ENCODE assay signal across 22 cellular contexts in genomic region chr4:134408897-134409296, GRCh38.
DNase-seq lines count a peak whose midpoint lies in the region; ATAC-seq, FAIRE-seq and TF ChIP-seq lines count a peak whose summit lies in the region.
"Had no signal": no experiment of that assay in that cellular context is flagged by ENCODE, and none has a peak within 500 bp of the region (broad histone marks: within the 10 kb centered on the region; RNA-seq: fewer than 3 reads in every experiment).

No MANE protein-coding gene starts in this region.

- no peak overlapping the region for H3K23ac ChIP-seq in trophoblast cell (ENCODE audit: low read length)

- no peak overlapping the region for H2BK5ac ChIP-seq in trophoblast cell (ENCODE audit: low read depth, low read length, poor library complexity)

- H3K9me3 Mint-ChIP-seq in astrocyte (ENCODE audit: unreplicated experiment) (no peaks in the 10 kb centered on the region), Calu3 (ENCODE audit: low read depth, unreplicated experiment) (peaks cover 5% of the 10 kb centered on the region)

- no peak overlapping the region for H3K27ac Mint-ChIP-seq in astrocyte (ENCODE audit: unreplicated experiment)
- H3K27ac Mint-ChIP-seq in Calu3 (ENCODE audit: unreplicated experiment) = no peak overlapping the region
- H3K27ac Mint-ChIP-seq: B cell; CD4-positive, CD25-positive, alpha-beta regulatory T cell; CD8-positive, alpha-beta T cell had no signal

- no peak overlapping the region for H3K18ac ChIP-seq in trophoblast cell (ENCODE audit: low read length)

- H3K4me2 ChIP-seq in astrocyte (ENCODE audit: low read length) = no peak overlapping the region
- H3K4me2 ChIP-seq in trophoblast cell (ENCODE audit: low read length) = no peak overlapping the region
- H3K4me2 ChIP-seq: BLaER1 had no signal

- H3K4me3 Mint-ChIP-seq in astrocyte (ENCODE audit: unreplicated experiment) = no peak overlapping the region
- no peak overlapping the region for H3K4me3 Mint-ChIP-seq in Calu3 (ENCODE audit: low read depth, unreplicated experiment)
- H3K4me3 Mint-ChIP-seq: B cell; CD4-positive, CD25-positive, alpha-beta regulatory T cell; CD8-positive, alpha-beta T cell had no signal

- intact Hi-C loops in Calu3 (cut with micrococcal nuclease; ENCODE audit: unreplicated experiment) = no loop called here

- H3K79me2 ChIP-seq in astrocyte (ENCODE audit: insufficient read depth, low read length) = no peaks in the 10 kb centered on the region
- no peaks in the 10 kb centered on the region for H3K79me2 ChIP-seq in trophoblast cell (ENCODE audit: control insufficient read depth, insufficient read depth, low read length, poor library complexity)

- TF ChIP-seq EP300 in tibial nerve (IDR thresholded peaks at IDR 0.05) = no peak

- no peak overlapping the region for H4K8ac ChIP-seq in trophoblast cell (ENCODE audit: low read depth, low read length)

- H3K4me1 ChIP-seq in astrocyte (ENCODE audit: insufficient read depth, low read length) = no peaks in the 10 kb centered on the region
- H3K4me1 ChIP-seq in trophoblast cell (ENCODE audit: control insufficient read depth in 1 of 2, insufficient read depth in 2 of 2, low read length in 2 of 2) = no peaks in the 10 kb centered on the region
- no peaks in the 10 kb centered on the region for H3K4me1 ChIP-seq in tibial nerve
- H3K4me1 ChIP-seq: BLaER1, Caco-2 had no signal

- H3K79me1 ChIP-seq in trophoblast cell (ENCODE audit: low read length) = no peaks in the 10 kb centered on the region

- no peak overlapping the region for H4K91ac ChIP-seq in trophoblast cell (ENCODE audit: low read depth, low read length)

- H3K4me3 ChIP-seq in astrocyte (ENCODE audit: insufficient read depth, low read depth, low read length) = no peak overlapping the region
- no peak overlapping the region for H3K4me3 ChIP-seq in trophoblast cell (ENCODE audit: low read depth, low read length)
- H3K4me3 ChIP-seq in tibial nerve = no peak overlapping the region
- H3K4me3 ChIP-seq: BLaER1, GM12878, GM23248 had no signal

- WGBS in trophoblast cell (ENCODE audit: extremely low coverage, insufficient coverage, insufficient read length) = no CpG with 5 or more reads among the region's 2 CpGs
- WGBS in tibial nerve, 2 donors = 72 to 78% methylated on average over 2 of the region's 2 CpGs

- no peak overlapping the region for H2AK5ac ChIP-seq in trophoblast cell (ENCODE audit: low read length)

- DNase-seq in DMS53 treated with DMSO at 0.1 percent for 48 hours (lab: John Stamatoyannopoulos, UW; ENCODE audit: unreplicated experiment) = peak; percentile 31
- DNase-seq in NCI-H69 (lab: John Stamatoyannopoulos, UW) = peak; percentile 65
- peak; percentile 6 for DNase-seq in astrocyte (ENCODE audit: low read depth)
- peak; percentile 6 to 50 for DNase-seq in trophoblast cell
- no peak for DNase-seq in Calu3
- DNase-seq in tibial nerve (ENCODE audit: low spot score in 2 of 2) = no peak
- DNase-seq: Caco-2; CD4-positive, CD25-positive, alpha-beta regulatory T cell; CD8-positive, alpha-beta T cell; DMS79; EL; GDM1; GM23248; H7; HCEC 1CT had no signal

- no peaks in the 10 kb centered on the region for H3K36me3 ChIP-seq in astrocyte (ENCODE audit: insufficient read depth, low read length)
- H3K36me3 ChIP-seq in trophoblast cell (ENCODE audit: control insufficient read depth in 1 of 2, insufficient read depth in 2 of 2, low read length in 2 of 2) = no peaks in the 10 kb centered on the region
- no peaks in the 10 kb centered on the region for H3K36me3 ChIP-seq in tibial nerve
- H3K36me3 ChIP-seq: BLaER1 had no signal

- no peaks in the 10 kb centered on the region for H3K36me3 Mint-ChIP-seq in astrocyte (ENCODE audit: low read depth, unreplicated experiment)
- H3K36me3 Mint-ChIP-seq in Calu3 (ENCODE audit: insufficient read depth, unreplicated experiment) = no peaks in the 10 kb centered on the region
- H3K36me3 Mint-ChIP-seq: CD4-positive, CD25-positive, alpha-beta regulatory T cell; CD8-positive, alpha-beta T cell had no signal

- H2BK120ac ChIP-seq in trophoblast cell (ENCODE audit: insufficient read depth, low read length, poor library complexity) = no peak overlapping the region

- H3K4me1 Mint-ChIP-seq in astrocyte (ENCODE audit: low read depth, unreplicated experiment) (no peaks in the 10 kb centered on the region), Calu3 (ENCODE audit: low read depth, unreplicated experiment) (no peaks in the 10 kb centered on the region)
- H3K4me1 Mint-ChIP-seq: B cell; CD4-positive, CD25-positive, alpha-beta regulatory T cell had no signal

- TF ChIP-seq CTCF in astrocyte (IDR thresholded peaks at IDR 0.05; ENCODE audit: insufficient read depth, low read depth, low read length) (no peak), Calu3 (IDR thresholded peaks at IDR 0.05; ENCODE audit: unreplicated experiment) (no peak), tibial nerve (IDR thresholded peaks at IDR 0.05) (no peak)

- no peak for TF ChIP-seq POLR2A in tibial nerve (IDR thresholded peaks at IDR 0.05)

- no peak overlapping the region for H4K12ac ChIP-seq in trophoblast cell (ENCODE audit: low read depth, low read length)

- H3K9me3 ChIP-seq in astrocyte (ENCODE audit: insufficient read depth, low read depth, low read length) = no peaks in the 10 kb centered on the region
- H3K9me3 ChIP-seq in trophoblast cell (ENCODE audit: insufficient read depth, low read depth, low read length) = no peaks in the 10 kb centered on the region
- H3K9me3 ChIP-seq in tibial nerve = no peaks in the 10 kb centered on the region
- H3K9me3 ChIP-seq: BLaER1, Caco-2 had no signal

- no peak overlapping the region for H3K27ac ChIP-seq in astrocyte (ENCODE audit: low read depth, low read length)
- H3K27ac ChIP-seq in trophoblast cell (ENCODE audit: low read depth, low read length) = no peak overlapping the region
- no peak overlapping the region for H3K27ac ChIP-seq in tibial nerve
- H3K27ac ChIP-seq: BLaER1, C4-2B, GM23248 had no signal

- no peak for ATAC-seq in HG02759 (IDR thresholded peaks at IDR 0.05; ENCODE audit: unreplicated experiment)
- ATAC-seq: CD8-positive, alpha-beta T cell; GM12878 had no signal

- no peak overlapping the region for H3K14ac ChIP-seq in trophoblast cell (ENCODE audit: low read length)

- no peak for FAIRE-seq in astrocyte (lab: Jason Lieb, UNC)
- FAIRE-seq: GM12878, GM19239, H1 had no signal

- H2BK12ac ChIP-seq in trophoblast cell (ENCODE audit: low read length) = no peak overlapping the region

- no peaks in the 10 kb centered on the region for H4K20me1 ChIP-seq in astrocyte (ENCODE audit: insufficient read depth, low read length)
- H4K20me1 ChIP-seq: BLaER1 had no signal

- H3K9ac ChIP-seq in astrocyte (ENCODE audit: low read length) (no peak overlapping the region), trophoblast cell (ENCODE audit: low read length) (no peak overlapping the region)
- H3K9ac ChIP-seq: BLaER1, GM23248 had no signal

- H2AFZ ChIP-seq in astrocyte (ENCODE audit: low read depth, low read length) (no peak overlapping the region), trophoblast cell (ENCODE audit: insufficient read depth, low read length, poor library complexity) (no peak overlapping the region)
- H2AFZ ChIP-seq: GM23248 had no signal

- CTCF ChIA-PET in Calu3 (lab: Charles Lee) = no interaction called here

- H3K4ac ChIP-seq in trophoblast cell (ENCODE audit: low read depth, low read length) = no peak overlapping the region

- H3K27me3 Mint-ChIP-seq in astrocyte (ENCODE audit: low read depth, unreplicated experiment) (no peaks in the 10 kb centered on the region), Calu3 (ENCODE audit: unreplicated experiment) (no peaks in the 10 kb centered on the region)
- H3K27me3 Mint-ChIP-seq: B cell; CD4-positive, CD25-positive, alpha-beta regulatory T cell had no signal

- no TSS peak for BruUV-seq in Calu3 (replicated peaks; lab: Mats Ljungman, UMichigan)

- H3K27me3 ChIP-seq in astrocyte (ENCODE audit: insufficient read depth, low read length) (no peaks in the 10 kb centered on the region), trophoblast cell (ENCODE audit: insufficient read depth, low read length) (no peaks in the 10 kb centered on the region), tibial nerve (no peaks in the 10 kb centered on the region)
- H3K27me3 ChIP-seq: BLaER1 had no signal

Comparison
In these comparisons a context has a peak if more than half of its experiments do, and no peak if none do; other contexts are left out.
1. DNase-seq: peak in DMS53 treated with DMSO at 0.1 percent for 48 hours (single experiment), NCI-H69 (single experiment), astrocyte (single experiment) and trophoblast cell (2 of 2); none in Calu3 (single experiment) and tibial nerve (0 of 2).